Comparison of ENCODE assay signal across 2 cellular contexts in the genomic region with DNA sequence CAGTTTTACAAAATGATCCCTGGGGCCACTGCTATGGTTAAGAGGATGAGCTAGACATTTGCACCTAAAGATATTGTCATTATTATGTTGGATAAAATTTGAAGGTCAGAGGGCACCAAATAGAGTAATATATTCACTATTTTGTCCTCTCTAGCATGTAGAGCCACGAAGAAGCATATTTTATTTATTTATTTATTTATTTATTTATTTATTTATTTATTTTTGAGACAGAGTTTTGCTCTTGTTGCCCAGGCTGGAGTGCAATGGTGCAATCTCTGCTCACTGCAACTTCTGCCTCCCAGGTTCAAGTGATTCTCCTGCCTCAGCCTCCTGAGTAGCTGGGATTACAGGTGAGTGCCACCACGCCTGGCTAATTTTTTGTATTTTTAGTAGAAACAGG. TPM values are rescaled to one million over a fixed set of nuclear protein-coding genes. Genes with fewer than 3 reads are reported as not detected.
"Had no signal": no experiment of that assay in that cellular context is flagged by ENCODE, and none has a peak within 500 bp of the region (broad histone marks: within the 10 kb centered on the region; RNA-seq: fewer than 3 reads in every experiment).

No MANE protein-coding gene starts in this region.

RNA-seq across cellular contexts. Expression of a gene that starts 20.8 kb away (rescaled TPM):
- polyA plus RNA-seq: endothelial cell of umbilical vein, foreskin keratinocyte had no signal
